In genomic region chr10:117004627-117005453, GRCh38 we compare ENCODE assay signal across 8 cellular contexts. TPM values are rescaled to one million over a fixed set of nuclear protein-coding genes. Genes with fewer than 3 reads are reported as not detected.
A peak's percentile ranks its signal among the peaks of the same experiment; 100 is the strongest.
DNase-seq lines count a peak whose midpoint lies in the region; ATAC-seq, FAIRE-seq and TF ChIP-seq lines count a peak whose summit lies in the region.

A gene with protein sequence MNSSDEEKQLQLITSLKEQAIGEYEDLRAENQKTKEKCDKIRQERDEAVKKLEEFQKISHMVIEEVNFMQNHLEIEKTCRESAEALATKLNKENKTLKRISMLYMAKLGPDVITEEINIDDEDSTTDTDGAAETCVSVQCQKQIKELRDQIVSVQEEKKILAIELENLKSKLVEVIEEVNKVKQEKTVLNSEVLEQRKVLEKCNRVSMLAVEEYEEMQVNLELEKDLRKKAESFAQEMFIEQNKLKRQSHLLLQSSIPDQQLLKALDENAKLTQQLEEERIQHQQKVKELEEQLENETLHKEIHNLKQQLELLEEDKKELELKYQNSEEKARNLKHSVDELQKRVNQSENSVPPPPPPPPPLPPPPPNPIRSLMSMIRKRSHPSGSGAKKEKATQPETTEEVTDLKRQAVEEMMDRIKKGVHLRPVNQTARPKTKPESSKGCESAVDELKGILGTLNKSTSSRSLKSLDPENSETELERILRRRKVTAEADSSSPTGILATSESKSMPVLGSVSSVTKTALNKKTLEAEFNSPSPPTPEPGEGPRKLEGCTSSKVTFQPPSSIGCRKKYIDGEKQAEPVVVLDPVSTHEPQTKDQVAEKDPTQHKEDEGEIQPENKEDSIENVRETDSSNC (minus strand): TSS chr10:117005187. CDS start chr10:117005079, 108 bp downstream.

- peak; percentile 78 for DNase-seq in Ammon's horn (ENCODE audit: low spot score)
- peak; percentile 81 for DNase-seq in NCI-H774 (lab: John Stamatoyannopoulos, UW)
- DNase-seq in activated T-helper 1 cell treated with anti-CD3 and anti-CD28 coated beads, Interleukin-12 subunit alpha, Interleukin-12 subunit beta, Interleukin-2, Interleukin-4 antibody, amounts not matched to agents 30 ng/mL and 10 ng/mL and 1 ng/mL, durations not matched to agents 14 hours and 24 hours and 36 hours (ENCODE audit: low spot score), result no peak
- peak; percentile 64 to 72 for DNase-seq in frontal cortex (ENCODE audit: low spot score in 2 of 2)
- peak; percentile 94 for DNase-seq in upper lobe of right lung

- H3K4me3 ChIP-seq in upper lobe of right lung, result peak within 1 kb of the TSS; percentile 65

- ATAC-seq in GM19035 (IDR thresholded peaks at IDR 0.05; ENCODE audit: unreplicated experiment) (peak; percentile 60), HG03460 (IDR thresholded peaks at IDR 0.05; ENCODE audit: unreplicated experiment) (peak; percentile 60), upper lobe of right lung (peak; percentile 95)

- H3K27me3 ChIP-seq in upper lobe of right lung, result no peaks in the 10 kb centered on the region

- H3K27me3 Mint-ChIP-seq in activated T-helper 1 cell treated with anti-CD3 and anti-CD28 coated beads, Interleukin-12 subunit alpha, Interleukin-12 subunit beta, Interleukin-2, Interleukin-4 antibody, amounts not matched to agents 30 ng/mL and 10 ng/mL and 1 ng/mL, durations not matched to agents 14 hours and 24 hours and 36 hours (ENCODE audit: insufficient read depth), result peaks cover 31% of the 10 kb centered on the region
- H3K27me3 Mint-ChIP-seq in nephron (ENCODE audit: low read depth), result peaks cover 23% of the 10 kb centered on the region

- no peak for TF ChIP-seq CTCF in nephron (IDR thresholded peaks at IDR 0.05; ENCODE audit: unreplicated experiment in 3 of 3)
- no peak for TF ChIP-seq CTCF in upper lobe of right lung (IDR thresholded peaks at IDR 0.05)

- no peaks in the 10 kb centered on the region for H3K36me3 ChIP-seq in upper lobe of right lung

- no peaks in the 10 kb centered on the region for H3K9me3 Mint-ChIP-seq in activated T-helper 1 cell treated with anti-CD3 and anti-CD28 coated beads, Interleukin-12 subunit alpha, Interleukin-12 subunit beta, Interleukin-2, Interleukin-4 antibody, amounts not matched to agents 30 ng/mL and 10 ng/mL and 1 ng/mL, durations not matched to agents 14 hours and 24 hours and 36 hours
- H3K9me3 Mint-ChIP-seq in nephron, result no peaks in the 10 kb centered on the region

- H3K9me3 ChIP-seq in upper lobe of right lung, result no peaks in the 10 kb centered on the region

- no peak within 1 kb of the TSS for H3K27ac Mint-ChIP-seq in activated T-helper 1 cell treated with anti-CD3 and anti-CD28 coated beads, Interleukin-12 subunit alpha, Interleukin-12 subunit beta, Interleukin-2, Interleukin-4 antibody, amounts not matched to agents 30 ng/mL and 10 ng/mL and 1 ng/mL, durations not matched to agents 14 hours and 24 hours and 36 hours
- H3K27ac Mint-ChIP-seq in nephron, result peak within 1 kb of the TSS; percentile 17 to 65 (median 40)

- no peaks in the 10 kb centered on the region for H3K36me3 Mint-ChIP-seq in activated T-helper 1 cell treated with anti-CD3 and anti-CD28 coated beads, Interleukin-12 subunit alpha, Interleukin-12 subunit beta, Interleukin-2, Interleukin-4 antibody, amounts not matched to agents 30 ng/mL and 10 ng/mL and 1 ng/mL, durations not matched to agents 14 hours and 24 hours and 36 hours (ENCODE audit: low read depth)
- no peaks in the 10 kb centered on the region for H3K36me3 Mint-ChIP-seq in nephron (ENCODE audit: low read depth)

- peak within 1 kb of the TSS; percentile 58 for H3K4me3 Mint-ChIP-seq in activated T-helper 1 cell treated with anti-CD3 and anti-CD28 coated beads, Interleukin-12 subunit alpha, Interleukin-12 subunit beta, Interleukin-2, Interleukin-4 antibody, amounts not matched to agents 30 ng/mL and 10 ng/mL and 1 ng/mL, durations not matched to agents 14 hours and 24 hours and 36 hours
- peak within 1 kb of the TSS; percentile 92 to 93 (median 93) for H3K4me3 Mint-ChIP-seq in nephron

- intact Hi-C loops in activated T-helper 1 cell treated with anti-CD3 and anti-CD28 coated beads, Interleukin-12 subunit alpha, Interleukin-12 subunit beta, Interleukin-2, Interleukin-4 antibody, amounts not matched to agents 30 ng/mL and 10 ng/mL and 1 ng/mL, durations not matched to agents 14 hours and 24 hours and 36 hours (cut with micrococcal nuclease), result no loop called here
- intact Hi-C loops in upper lobe of right lung (cut with DNase I), result no loop called here

- peak within 1 kb of the TSS; percentile 88 for H3K27ac ChIP-seq in upper lobe of right lung

- FAIRE-seq in frontal cortex (lab: Jason Lieb, UNC), result no peak

- H3K4me1 ChIP-seq in upper lobe of right lung, result no peaks in the 10 kb centered on the region

- no peaks in the 10 kb centered on the region for H3K4me1 Mint-ChIP-seq in activated T-helper 1 cell treated with anti-CD3 and anti-CD28 coated beads, Interleukin-12 subunit alpha, Interleukin-12 subunit beta, Interleukin-2, Interleukin-4 antibody, amounts not matched to agents 30 ng/mL and 10 ng/mL and 1 ng/mL, durations not matched to agents 14 hours and 24 hours and 36 hours (ENCODE audit: low read depth)
- H3K4me1 Mint-ChIP-seq in nephron, result no peaks in the 10 kb centered on the region

RNA-seq across cellular contexts. Expression of the gene that starts here (rescaled TPM):
- not detected in 2 replicates for total RNA-seq in activated T-helper 1 cell treated with anti-CD3 and anti-CD28 coated beads, Interleukin-12 subunit alpha, Interleukin-12 subunit beta, Interleukin-2, Interleukin-4 antibody, amounts not matched to agents 30 ng/mL and 10 ng/mL and 1 ng/mL, durations not matched to agents 14 hours and 24 hours and 36 hours
- total RNA-seq in frontal cortex (50.5 TPM), upper lobe of right lung (40.4 TPM)

Comparison
In these comparisons a context has a peak if more than half of its experiments do, and no peak if none do; other contexts are left out.
1. RNA of the gene that starts here (total RNA-seq): 50.5 TPM in frontal cortex (single experiment) and 40.4 TPM in upper lobe of right lung (single experiment); not detected in activated T-helper 1 cell treated with anti-CD3 and anti-CD28 coated beads, Interleukin-12 subunit alpha, Interleukin-12 subunit beta, Interleukin-2, Interleukin-4 antibody, amounts not matched to agents 30 ng/mL and 10 ng/mL and 1 ng/mL, durations not matched to agents 14 hours and 24 hours and 36 hours; every median in the first group is over 10 times any median in the second.
2. Peak in every context shown above with its lines, with median percentiles within 50 percentile points of each other: ATAC-seq.